ENCODE assay signal across 18 cellular contexts in the genomic region with DNA sequence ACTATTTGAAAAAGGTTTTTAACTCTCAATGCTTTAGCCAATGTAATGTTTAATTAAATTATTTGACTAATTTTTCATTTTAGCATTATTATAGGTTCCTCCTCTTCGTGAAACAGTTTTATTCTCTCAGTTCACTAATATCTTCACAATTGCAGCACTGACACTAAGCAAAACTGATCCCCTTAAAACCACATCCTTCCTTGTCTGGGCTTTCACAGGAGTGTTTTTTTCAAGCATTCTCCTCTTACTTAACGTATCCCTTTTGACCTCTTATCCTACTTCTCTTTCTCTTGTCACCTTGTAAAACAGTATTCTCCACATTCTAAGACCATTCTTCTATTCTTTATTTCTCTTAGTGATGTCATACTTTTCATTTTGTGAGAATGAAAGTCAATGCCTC.
"Had no signal": no experiment of that assay in that cellular context is flagged by ENCODE, and none has a peak within 500 bp of the region (broad histone marks: within the 10 kb centered on the region; RNA-seq: fewer than 3 reads in every experiment).

No MANE protein-coding gene starts in this region.

- H3K4me3 ChIP-seq: adrenal gland, cardiac muscle cell, hepatocyte, right atrium auricular region, skin epidermis, transverse colon had no signal

- H3K4me1 ChIP-seq: adrenal gland, right atrium auricular region, transverse colon had no signal

- H3K36me3 Mint-ChIP-seq: activated naive CD4-positive, alpha-beta T cell treated with anti-CD3 and anti-CD28 coated beads, Interleukin-2, amount 50 U/mL, for 24 hours had no signal

- H3K36me3 ChIP-seq: adrenal gland, cardiac muscle cell, right atrium auricular region, transverse colon had no signal

- H3K27me3 Mint-ChIP-seq: activated naive CD4-positive, alpha-beta T cell treated with anti-CD3 and anti-CD28 coated beads, Interleukin-2, amount 50 U/mL, for 24 hours; progenitor cell of endocrine pancreas had no signal

- DNase-seq: activated CD4-positive, alpha-beta T cell treated with anti-CD3 and anti-CD28 coated beads, Interleukin-2, amount 50 U/mL, for 48 hours; activated T-cell treated with anti-CD3 and anti-CD28 coated beads, Interleukin-2, amount 50 U/mL, for 1 hour; adrenal gland; erythroblast; midbrain; stimulated activated CD4-positive, alpha-beta T cell treated with anti-CD3 and anti-CD28 coated beads, Interleukin-4, amount 100 ng/mL, for 24 hours; stimulated activated CD8-positive, alpha-beta memory T cell treated with anti-CD3 and anti-CD28 coated beads, Interleukin-4, amount 100 ng/mL, for 48 hours; stimulated activated naive CD4-positive, alpha-beta T cell treated with Interleukin-2 at 50 U/mL for 16 hours; substantia nigra; transverse colon had no signal

- H3K9me3 ChIP-seq: adrenal gland, right atrium auricular region, transverse colon had no signal

- H3K27me3 ChIP-seq: adrenal gland, cardiac muscle cell, hepatocyte, right atrium auricular region, transverse colon had no signal

- H3K9me3 Mint-ChIP-seq: activated naive CD4-positive, alpha-beta T cell treated with anti-CD3 and anti-CD28 coated beads, Interleukin-2, amount 50 U/mL, for 24 hours had no signal

- H3K27ac Mint-ChIP-seq: activated naive CD4-positive, alpha-beta T cell treated with anti-CD3 and anti-CD28 coated beads, Interleukin-2, amount 50 U/mL, for 24 hours; progenitor cell of endocrine pancreas had no signal

- H3K79me2 ChIP-seq: hepatocyte had no signal

- H3K4me2 ChIP-seq: hepatocyte had no signal

- H3K27ac ChIP-seq: adrenal gland, cardiac muscle cell, hepatocyte, right atrium auricular region, skin epidermis, transverse colon, VCaP had no signal

- H3K4me3 Mint-ChIP-seq: activated naive CD4-positive, alpha-beta T cell treated with anti-CD3 and anti-CD28 coated beads, Interleukin-2, amount 50 U/mL, for 24 hours had no signal

- H3K4me1 Mint-ChIP-seq: activated naive CD4-positive, alpha-beta T cell treated with anti-CD3 and anti-CD28 coated beads, Interleukin-2, amount 50 U/mL, for 24 hours had no signal

- H2AFZ ChIP-seq: hepatocyte had no signal

- ATAC-seq: left lobe of liver had no signal
